26 cellular contexts compared by ENCODE assay signal in genomic region chr7:110841840-110842579, GRCh38.
A peak's percentile ranks its signal among the peaks of the same experiment; 100 is the strongest.
DNase-seq lines count a peak whose midpoint lies in the region; ATAC-seq and TF ChIP-seq lines count a peak whose summit lies in the region.
"Had no signal": no experiment of that assay in that cellular context is flagged by ENCODE, and none has a peak within 500 bp of the region (broad histone marks: within the 10 kb centered on the region; RNA-seq: fewer than 3 reads in every experiment).

No MANE protein-coding gene starts in this region.

- no peaks in the 10 kb centered on the region for H3K27me3 Mint-ChIP-seq in neural progenitor cell (ENCODE audit: insufficient read depth, low read depth)
- H3K27me3 Mint-ChIP-seq: CD8-positive, alpha-beta memory T cell had no signal

- peaks cover 33% of the 10 kb centered on the region for H3K4me1 ChIP-seq in neural progenitor cell
- H3K4me1 ChIP-seq: prostate gland, vagina had no signal

- H3K9me3 Mint-ChIP-seq in neural progenitor cell = no peaks in the 10 kb centered on the region
- H3K9me3 Mint-ChIP-seq: activated T-cell treated with anti-CD3 and anti-CD28 coated beads, Interleukin-2, amount 50 U/mL, for 72 hours; CD8-positive, alpha-beta memory T cell; HFFc6 had no signal

- no peak for TF ChIP-seq CTCF in neural progenitor cell (IDR thresholded peaks at IDR 0.05)

- H3F3A ChIP-seq in neural progenitor cell (ENCODE audit: low read depth) = peaks cover 4% of the 10 kb centered on the region

- no peak overlapping the region for H3K4me2 ChIP-seq in neural progenitor cell
- H3K4me2 ChIP-seq: hepatocyte had no signal

- H4K20me1 ChIP-seq in neural progenitor cell (ENCODE audit: low read depth) = no peaks in the 10 kb centered on the region

- no peak overlapping the region for H3K4me3 ChIP-seq in neural progenitor cell
- H3K4me3 ChIP-seq: GM23248, hepatocyte, mucosa of descending colon, prostate gland, thoracic aorta, vagina had no signal

- H3K27ac ChIP-seq in neural progenitor cell = no peak overlapping the region
- H3K27ac ChIP-seq: epithelial cell of prostate, GM23248, hepatocyte, prostate gland, thoracic aorta, vagina had no signal

- peaks cover 23% of the 10 kb centered on the region for H3K4me1 Mint-ChIP-seq in neural progenitor cell
- H3K4me1 Mint-ChIP-seq: CD8-positive, alpha-beta memory T cell; stimulated activated effector memory CD8-positive, alpha-beta T cell treated with anti-CD3 and anti-CD28 coated beads, Interleukin-12 subunit alpha, Interleukin-12 subunit beta, amount 100 ng/mL, for 72 hours had no signal

- no peaks in the 10 kb centered on the region for H3K36me3 Mint-ChIP-seq in neural progenitor cell
- H3K36me3 Mint-ChIP-seq: stimulated activated effector memory CD8-positive, alpha-beta T cell treated with anti-CD3 and anti-CD28 coated beads, Interleukin-12 subunit alpha, Interleukin-12 subunit beta, amount 100 ng/mL, for 72 hours had no signal

- DNase-seq in EH (ENCODE audit: low read depth) (peak; percentile 12), NCI-H2171 (lab: John Stamatoyannopoulos, UW) (peak; percentile 57), cerebellar cortex (ENCODE audit: low spot score) (peak; percentile 90), neural progenitor cell (ENCODE audit: low spot score) (peak; percentile 19), mesenteric fat pad (ENCODE audit: low spot score) (no peak), GM19238 (ENCODE audit: insufficient read length, low spot score) (no peak)
- DNase-seq: activated CD4-positive, alpha-beta T cell treated with anti-CD3 and anti-CD28 coated beads for 4 hours; activated naive CD4-positive, alpha-beta T cell treated with anti-CD3 and anti-CD28 coated beads, Interleukin-2, amount 50 U/mL, for 16 hours; activated T-cell treated with anti-CD3 and anti-CD28 coated beads, Interleukin-2, amount 50 U/mL, for 72 hours; CD8-positive, alpha-beta memory T cell; DMS79; GM23248; HFFc6; KG1; mucosa of descending colon; NCI-H774; PC-3; SIG-M5; T-helper 1 cell had no signal

- H3K79me2 ChIP-seq in neural progenitor cell (ENCODE audit: low read depth) = no peaks in the 10 kb centered on the region
- H3K79me2 ChIP-seq: hepatocyte had no signal

- H3K9ac ChIP-seq in neural progenitor cell = no peak overlapping the region
- H3K9ac ChIP-seq: GM23248 had no signal

- no peak overlapping the region for H2AFZ ChIP-seq in neural progenitor cell (replicated peaks)
- H2AFZ ChIP-seq: GM23248, hepatocyte had no signal

- H3K27me3 ChIP-seq in neural progenitor cell = no peaks in the 10 kb centered on the region
- H3K27me3 ChIP-seq: hepatocyte, vagina had no signal

- no peaks in the 10 kb centered on the region for H3K9me3 ChIP-seq in neural progenitor cell (ENCODE audit: low read depth)
- H3K9me3 ChIP-seq: mucosa of descending colon, prostate gland, thoracic aorta, vagina had no signal

- H3K4me3 Mint-ChIP-seq in neural progenitor cell = no peak overlapping the region
- H3K4me3 Mint-ChIP-seq: activated T-cell treated with anti-CD3 and anti-CD28 coated beads, Interleukin-2, amount 50 U/mL, for 72 hours; CD8-positive, alpha-beta memory T cell; HFFc6; stimulated activated effector memory CD8-positive, alpha-beta T cell treated with anti-CD3 and anti-CD28 coated beads, Interleukin-12 subunit alpha, Interleukin-12 subunit beta, amount 100 ng/mL, for 72 hours had no signal

- no peak for ATAC-seq in GM21423 (IDR thresholded peaks at IDR 0.05; ENCODE audit: unreplicated experiment)
- ATAC-seq: activated T-cell treated with anti-CD3 and anti-CD28 coated beads, Interleukin-2, amount 50 U/mL, for 72 hours; mucosa of descending colon; PC-3; stimulated activated effector memory CD8-positive, alpha-beta T cell treated with anti-CD3 and anti-CD28 coated beads, Interleukin-12 subunit alpha, Interleukin-12 subunit beta, amount 100 ng/mL, for 72 hours had no signal

- no peaks in the 10 kb centered on the region for H3K36me3 ChIP-seq in neural progenitor cell
- H3K36me3 ChIP-seq: prostate gland, thoracic aorta, vagina had no signal

- H3K27ac Mint-ChIP-seq in neural progenitor cell = no peak overlapping the region
- H3K27ac Mint-ChIP-seq: activated T-cell treated with anti-CD3 and anti-CD28 coated beads, Interleukin-2, amount 50 U/mL, for 72 hours; HFFc6; stimulated activated effector memory CD8-positive, alpha-beta T cell treated with anti-CD3 and anti-CD28 coated beads, Interleukin-12 subunit alpha, Interleukin-12 subunit beta, amount 100 ng/mL, for 72 hours had no signal

Comparison
In these comparisons a context has a peak if more than half of its experiments do, and no peak if none do; other contexts are left out.
1. DNase-seq: peak in EH (single experiment), NCI-H2171 (single experiment), cerebellar cortex (single experiment) and neural progenitor cell (single experiment); none in mesenteric fat pad (single experiment) and GM19238 (single experiment).